In the genomic region with DNA sequence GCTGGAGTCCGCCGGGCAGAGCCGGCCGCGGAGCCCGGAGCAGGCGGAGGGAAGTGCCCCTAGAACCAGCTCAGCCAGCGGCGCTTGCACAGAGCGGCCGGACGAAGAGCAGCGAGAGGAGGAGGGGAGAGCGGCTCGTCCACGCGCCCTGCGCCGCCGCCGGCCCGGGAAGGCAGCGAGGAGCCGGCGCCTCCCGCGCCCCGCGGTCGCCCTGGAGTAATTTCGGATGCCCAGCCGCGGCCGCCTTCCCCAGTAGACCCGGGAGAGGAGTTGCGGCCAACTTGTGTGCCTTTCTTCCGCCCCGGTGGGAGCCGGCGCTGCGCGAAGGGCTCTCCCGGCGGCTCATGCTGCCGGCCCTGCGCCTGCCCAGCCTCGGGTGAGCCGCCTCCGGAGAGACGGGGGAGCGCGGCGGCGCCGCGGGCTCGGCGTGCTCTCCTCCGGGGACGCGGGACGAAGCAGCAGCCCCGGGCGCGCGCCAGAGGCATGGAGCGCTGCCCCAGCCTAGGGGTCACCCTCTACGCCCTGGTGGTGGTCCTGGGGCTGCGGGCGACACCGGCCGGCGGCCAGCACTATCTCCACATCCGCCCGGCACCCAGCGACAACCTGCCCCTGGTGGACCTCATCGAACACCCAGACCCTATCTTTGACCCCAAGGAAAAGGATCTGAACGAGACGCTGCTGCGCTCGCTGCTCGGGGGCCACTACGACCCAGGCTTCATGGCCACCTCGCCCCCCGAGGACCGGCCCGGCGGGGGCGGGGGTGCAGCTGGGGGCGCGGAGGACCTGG, we compare ENCODE assay signal across 8 cellular contexts. TPM values are rescaled to one million over a fixed set of nuclear protein-coding genes. Genes with fewer than 3 reads are reported as not detected.
DNase-seq lines count a peak whose midpoint lies in the region; ATAC-seq and TF ChIP-seq lines count a peak whose summit lies in the region.

No MANE protein-coding gene starts in this region.

- H3K9me3 ChIP-seq in BLaER1 treated with 17β-estradiol and CSF1 and Interleukin-3, amounts not matched to agents 10 nM and 100 nM (replicated peaks in 1 of 11) = no peaks in the 10 kb centered on the region
- H3K9me3 ChIP-seq in HAP-1 (no peaks in the 10 kb centered on the region), upper lobe of right lung (no peaks in the 10 kb centered on the region)

- H3K4me1 ChIP-seq in BLaER1 treated with 17β-estradiol and CSF1 and Interleukin-3, amounts not matched to agents 10 nM and 100 nM = peaks cover 27 to 55% (median 41%) of the 10 kb centered on the region in 10 experiments
- H3K4me1 ChIP-seq in HAP-1 (peaks cover 24% of the 10 kb centered on the region), upper lobe of right lung (peaks cover 28% of the 10 kb centered on the region)

- peaks cover 43% of the 10 kb centered on the region for H3K27me3 Mint-ChIP-seq in activated T-cell treated with anti-CD3 and anti-CD28 coated beads, Interleukin-2, amount 50 U/mL, for 72 hours (ENCODE audit: low read depth)
- peaks cover 66% of the 10 kb centered on the region for H3K27me3 Mint-ChIP-seq in nephron progenitor cell (ENCODE audit: low read depth, poor library complexity)

- peak overlapping the region in 10 of 11 experiments; percentile 21 to 94 (median 91); a peak in 20 of 22 replicates for H3K27ac ChIP-seq in BLaER1 treated with 17β-estradiol and CSF1 and Interleukin-3, amounts not matched to agents 10 nM and 100 nM
- H3K27ac ChIP-seq in upper lobe of right lung = peak overlapping the region; percentile 47

- TF ChIP-seq CTCF in fibroblast of the aortic adventitia (IDR thresholded peaks at IDR 0.05; ENCODE audit: insufficient read depth, low read length) = no peak
- TF ChIP-seq CTCF in nephron progenitor cell (IDR thresholded peaks at IDR 0.05) = no peak
- TF ChIP-seq CTCF in upper lobe of right lung (IDR thresholded peaks at IDR 0.05) = no peak

- peaks cover 0 to 39% (median 0%) of the 10 kb centered on the region in 11 experiments; a peak in 7 of 22 replicates for H3K27me3 ChIP-seq in BLaER1 treated with 17β-estradiol and CSF1 and Interleukin-3, amounts not matched to agents 10 nM and 100 nM
- no peaks in the 10 kb centered on the region for H3K27me3 ChIP-seq in HAP-1 (ENCODE audit: low read depth)
- peaks cover 57% of the 10 kb centered on the region for H3K27me3 ChIP-seq in upper lobe of right lung

- DNase-seq in HAP-1 (ENCODE audit: low spot score in 2 of 2) (peak; percentile 6 to 68), NOMO-1 treated with DMSO at 0.1 percent for 48 hours (lab: John Stamatoyannopoulos, UW; ENCODE audit: unreplicated experiment) (peak; percentile 89), fibroblast of the aortic adventitia (ENCODE audit: low read depth) (peak; percentile 36), nephron progenitor cell (peak; percentile 75), upper lobe of right lung (peak; percentile 85)
- DNase-seq in activated T-cell treated with anti-CD3 and anti-CD28 coated beads, Interleukin-2, amount 50 U/mL, for 72 hours = peak; percentile 59 to 71

- H3K4me3 ChIP-seq in BLaER1 treated with 17β-estradiol and CSF1 and Interleukin-3, amounts not matched to agents 10 nM and 100 nM = peak overlapping the region; percentile 62 to 90 (median 79)
- H3K4me3 ChIP-seq in HAP-1 = peak overlapping the region; percentile 63
- peak overlapping the region; percentile 49 for H3K4me3 ChIP-seq in fibroblast of the aortic adventitia (ENCODE audit: low read depth, low read length)
- peak overlapping the region; percentile 58 for H3K4me3 ChIP-seq in upper lobe of right lung

- H4K20me1 ChIP-seq in BLaER1 treated with 17β-estradiol and CSF1 and Interleukin-3, amounts not matched to agents 10 nM and 100 nM = peaks cover 0 to 7% (median 0%) of the 10 kb centered on the region in 11 experiments; a peak in 3 of 22 replicates

- peak; percentile 60 to 63 for ATAC-seq in activated T-cell treated with anti-CD3 and anti-CD28 coated beads, Interleukin-2, amount 50 U/mL, for 72 hours (replicated peaks in 1 of 2)
- ATAC-seq in upper lobe of right lung (peak; percentile 80), GM18519 (IDR thresholded peaks at IDR 0.05; ENCODE audit: low FRiP score, unreplicated experiment) (no peak)

- no peaks in the 10 kb centered on the region for H3K36me3 ChIP-seq in BLaER1 treated with 17β-estradiol and CSF1 and Interleukin-3, amounts not matched to agents 10 nM and 100 nM
- H3K36me3 ChIP-seq in HAP-1 (replicated peaks) (no peaks in the 10 kb centered on the region), upper lobe of right lung (no peaks in the 10 kb centered on the region)

- in situ Hi-C loops in HAP-1 (cut with MboI; ENCODE audit: low sequenced_read_pairs) = loop anchor here (10.0 to 25.0 kb wide), 2 partner anchors 121 to 343 kb away; no protein-coding TSS in a partner anchor

- no peaks in the 10 kb centered on the region for H3K9me3 Mint-ChIP-seq in activated T-cell treated with anti-CD3 and anti-CD28 coated beads, Interleukin-2, amount 50 U/mL, for 72 hours
- H3K9me3 Mint-ChIP-seq in nephron progenitor cell = no peaks in the 10 kb centered on the region

- no peak overlapping the region for H3K27ac Mint-ChIP-seq in activated T-cell treated with anti-CD3 and anti-CD28 coated beads, Interleukin-2, amount 50 U/mL, for 72 hours
- no peak overlapping the region for H3K27ac Mint-ChIP-seq in nephron progenitor cell

- H3K36me3 Mint-ChIP-seq in activated T-cell treated with anti-CD3 and anti-CD28 coated beads, Interleukin-2, amount 50 U/mL, for 72 hours (ENCODE audit: insufficient read depth in 2 of 2) = no peaks in the 10 kb centered on the region
- H3K36me3 Mint-ChIP-seq in nephron progenitor cell (ENCODE audit: low read depth) = no peaks in the 10 kb centered on the region

- intact Hi-C loops in upper lobe of right lung (cut with DNase I) = loop anchor here (10.0 kb wide), 1 partner anchor 121 kb away; no protein-coding TSS in a partner anchor

- peaks cover 33% of the 10 kb centered on the region for H3K4me1 Mint-ChIP-seq in activated T-cell treated with anti-CD3 and anti-CD28 coated beads, Interleukin-2, amount 50 U/mL, for 72 hours (ENCODE audit: low read depth)
- peaks cover 43% of the 10 kb centered on the region for H3K4me1 Mint-ChIP-seq in nephron progenitor cell

- peak overlapping the region; percentile 87 to 99 (median 95) for H3K4me2 ChIP-seq in BLaER1 treated with 17β-estradiol and CSF1 and Interleukin-3, amounts not matched to agents 10 nM and 100 nM

- peak overlapping the region; percentile 60 to 96 (median 88) for H3K9ac ChIP-seq in BLaER1 treated with 17β-estradiol and CSF1 and Interleukin-3, amounts not matched to agents 10 nM and 100 nM

- peak overlapping the region; percentile 71 to 80 for H3K4me3 Mint-ChIP-seq in activated T-cell treated with anti-CD3 and anti-CD28 coated beads, Interleukin-2, amount 50 U/mL, for 72 hours
- peak overlapping the region; percentile 83 for H3K4me3 Mint-ChIP-seq in nephron progenitor cell

RNA-seq across cellular contexts. Expression of a gene that starts 0.4 kb away (rescaled TPM):
- total RNA-seq in activated T-cell treated with anti-CD3 and anti-CD28 coated beads, Interleukin-2, amount 50 U/mL, for 72 hours = 1 to 10 TPM in 1 of 2 donors, under 1 TPM in 1; 0.91 to 1.7 TPM
- total RNA-seq in fibroblast of the aortic adventitia (ENCODE audit: low replicate concordance) (not detected in 2 replicates), upper lobe of right lung (2.3 TPM)

Comparison
In these comparisons a context has a peak if more than half of its experiments do, and no peak if none do; other contexts are left out.
1. DNase-seq: peak in every context shown above with its lines; median percentile 89 in NOMO-1 treated with DMSO at 0.1 percent for 48 hours; 85 in upper lobe of right lung; 75 in nephron progenitor cell; 65 in activated T-cell treated with anti-CD3 and anti-CD28 coated beads, Interleukin-2, amount 50 U/mL, for 72 hours; 37 in HAP-1; 36 in fibroblast of the aortic adventitia.